In the genomic region with DNA sequence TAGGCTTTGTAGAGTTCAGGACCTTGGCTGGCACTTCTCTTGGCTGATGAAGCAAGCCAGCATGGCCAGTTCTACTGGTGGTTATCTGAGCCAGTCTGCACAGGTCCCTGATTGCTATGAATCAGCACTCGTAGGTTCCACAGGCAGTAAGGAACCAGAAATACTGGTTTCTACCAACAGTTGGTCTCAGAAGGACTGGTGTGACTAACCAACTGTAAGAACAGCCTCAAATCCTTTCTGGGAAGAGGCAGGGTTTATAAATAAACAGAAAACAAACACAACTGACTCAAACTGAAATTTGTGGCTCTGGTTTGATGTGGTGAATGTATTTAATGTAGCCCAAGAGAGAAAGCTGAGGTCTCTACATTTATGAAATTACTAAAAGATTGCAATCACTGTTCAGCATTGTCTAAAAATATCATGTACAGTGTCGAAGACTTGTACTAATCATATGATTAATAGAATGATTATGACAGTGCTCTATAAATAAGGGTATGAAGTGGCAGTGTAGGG, we compare ENCODE assay signal across 7 cellular contexts. TPM values are rescaled to one million over a fixed set of nuclear protein-coding genes. Genes with fewer than 3 reads are reported as not detected.
DNase-seq lines count a peak whose midpoint lies in the region; ATAC-seq, FAIRE-seq and TF ChIP-seq lines count a peak whose summit lies in the region.

No MANE protein-coding gene starts in this region.

- dilution Hi-C loops in IMR-90 (cut with HindIII; ENCODE audit: low sequenced_read_pairs, unreplicated experiment), result no loop called here

- H3K36me3 Mint-ChIP-seq in activated T-cell treated with anti-CD3 and anti-CD28 coated beads, Interleukin-2, amount 50 U/mL, for 72 hours (ENCODE audit: insufficient read depth in 2 of 2), result no peaks in the 10 kb centered on the region

- intact Hi-C loops in IMR-90 (cut with micrococcal nuclease), result no loop called here
- intact Hi-C loops in left colon (cut with DNase I, micrococcal nuclease), result no loop called here

- H3K56ac ChIP-seq in IMR-90 (ENCODE audit: extremely low read depth, insufficient read depth, low read length), result no peak overlapping the region

- in situ Hi-C loops in IMR-90 (cut with MboI; ENCODE audit: low sequenced_read_pairs), result no loop called here

- no peak overlapping the region for H3K9ac ChIP-seq in IMR-90 (ENCODE audit: low read depth, low read length)

- peaks cover 5% of the 10 kb centered on the region; the same call in 1 of the 2 replicates for H3K9me1 ChIP-seq in IMR-90 (ENCODE audit: insufficient read depth, low read length)

- H3K27me3 ChIP-seq in IMR-90 (ENCODE audit: control insufficient read depth, insufficient read depth, low read length) (no peaks in the 10 kb centered on the region; the same call in 1 of the 2 replicates), WERI-Rb-1 (ENCODE audit: insufficient read depth, low read depth, severe bottlenecking) (no peaks in the 10 kb centered on the region)

- H4K5ac ChIP-seq in IMR-90 (ENCODE audit: low read depth, low read length), result no peak overlapping the region

- no peak overlapping the region for H2AK9ac ChIP-seq in IMR-90 (replicated peaks; ENCODE audit: low read depth, low read length, poor library complexity)

- H3K4me3 ChIP-seq in IMR-90 (ENCODE audit: insufficient read depth, low read depth, low read length), result no peak overlapping the region
- H3K4me3 ChIP-seq in WERI-Rb-1 (ENCODE audit: low read depth, low read length), result no peak overlapping the region

- H3K4me1 ChIP-seq in IMR-90 (ENCODE audit: control insufficient read depth, insufficient read depth, low read length), result peaks cover 4% of the 10 kb centered on the region

- no peak overlapping the region for H2AK5ac ChIP-seq in IMR-90 (ENCODE audit: low read depth, low read length)

- peak; percentile 89 for ATAC-seq in GM18505 (IDR thresholded peaks at IDR 0.05; ENCODE audit: unreplicated experiment)
- peak; percentile 98 for ATAC-seq in GM21717 (IDR thresholded peaks at IDR 0.05; ENCODE audit: unreplicated experiment)
- ATAC-seq in IMR-90 (ENCODE audit: low read depth), result peak; percentile 88
- ATAC-seq in activated T-cell treated with anti-CD3 and anti-CD28 coated beads, Interleukin-2, amount 50 U/mL, for 72 hours (replicated peaks in 1 of 2), result peak; percentile 92
- peak; percentile 91 for ATAC-seq in left colon

- no peak overlapping the region for H3K14ac ChIP-seq in IMR-90 (replicated peaks; ENCODE audit: low read depth, low read length)

- H2AFZ ChIP-seq in IMR-90 (replicated peaks; ENCODE audit: low read length, poor library complexity), result no peak overlapping the region

- DNase-seq in IMR-90 (peak; percentile 84), left colon (peak; percentile 67 to 85), WERI-Rb-1 (no peak), HTR-8/SVneo (ENCODE audit: insufficient read length, low spot score) (no peak)
- peak; percentile 67 to 69 for DNase-seq in activated T-cell treated with anti-CD3 and anti-CD28 coated beads, Interleukin-2, amount 50 U/mL, for 72 hours

- no peak overlapping the region for H3K4me2 ChIP-seq in IMR-90 (ENCODE audit: low read depth, low read length)

- H3K36me3 ChIP-seq in IMR-90 (ENCODE audit: control insufficient read depth, insufficient read depth, low read length) (no peaks in the 10 kb centered on the region), WERI-Rb-1 (no peaks in the 10 kb centered on the region)

- H3K4ac ChIP-seq in IMR-90 (ENCODE audit: low read depth, low read length), result no peak overlapping the region

- peak overlapping the region; percentile 64 for H3K27ac Mint-ChIP-seq in activated T-cell treated with anti-CD3 and anti-CD28 coated beads, Interleukin-2, amount 50 U/mL, for 72 hours

- no peak overlapping the region for H3K23ac ChIP-seq in IMR-90 (ENCODE audit: low read depth, low read length)

- CTCF ChIA-PET in IMR-90 (lab: Yijun Ruan, JAX), result no interaction called here

- H2BK5ac ChIP-seq in IMR-90 (ENCODE audit: low read depth, low read length, poor library complexity, severe bottlenecking), result no peak overlapping the region

- no peak overlapping the region for H4K91ac ChIP-seq in IMR-90 (ENCODE audit: insufficient read depth, low read depth, low read length)

- H3K9me3 Mint-ChIP-seq in activated T-cell treated with anti-CD3 and anti-CD28 coated beads, Interleukin-2, amount 50 U/mL, for 72 hours, result peaks cover 0 to 3% of the 10 kb centered on the region in 2 donors

- no peak overlapping the region for H3K18ac ChIP-seq in IMR-90 (ENCODE audit: low read depth, low read length)

- H3K4me3 Mint-ChIP-seq in activated T-cell treated with anti-CD3 and anti-CD28 coated beads, Interleukin-2, amount 50 U/mL, for 72 hours, result peak overlapping the region in 1 of 2 donors; percentile 81

- no TSS peak for BruUV-seq in IMR-90 (replicated peaks; lab: Mats Ljungman, UMichigan)

- no peak overlapping the region for H3K27ac ChIP-seq in IMR-90 (ENCODE audit: insufficient read depth, low read length)
- H3K27ac ChIP-seq in WERI-Rb-1, result no peak overlapping the region

- TF ChIP-seq POLR2A in GM18505 (IDR thresholded peaks at IDR 0.05; ENCODE audit: borderline replicate concordance, extremely low read depth, insufficient read depth, insufficient read length) (no peak), IMR-90 (IDR thresholded peaks at IDR 0.05; ENCODE audit: low read depth, low read length) (no peak)

- H3K27me3 Mint-ChIP-seq in activated T-cell treated with anti-CD3 and anti-CD28 coated beads, Interleukin-2, amount 50 U/mL, for 72 hours (ENCODE audit: low read depth), result peaks cover 9% of the 10 kb centered on the region

- H3K79me1 ChIP-seq in IMR-90 (ENCODE audit: low read depth in 1 of 2, low read length in 2 of 2), result no peaks in the 10 kb centered on the region

- 33% methylated on average over 1 of the region's 2 CpGs; no CpG with 5 or more reads in 1 of the 2 experiments for WGBS in IMR-90 (ENCODE audit: extremely low coverage in 2 of 2, insufficient read length in 1 of 2), 2 experiments

- no peak for TF ChIP-seq RAD21 in IMR-90 (IDR thresholded peaks at IDR 0.05; ENCODE audit: low read length)

- H4K20me1 ChIP-seq in IMR-90 (ENCODE audit: insufficient read depth, low read length), result no peaks in the 10 kb centered on the region

- H3K9me3 ChIP-seq in IMR-90 (ENCODE audit: control insufficient read depth, insufficient read depth, low read length) (no peaks in the 10 kb centered on the region), WERI-Rb-1 (ENCODE audit: severe bottlenecking) (no peaks in the 10 kb centered on the region)

- TF ChIP-seq CTCF in IMR-90 (conservative IDR thresholded peaks at IDR 0.05; ENCODE audit: low read depth, low read length), result no peak
- no peak for TF ChIP-seq CTCF in WERI-Rb-1 (IDR thresholded peaks at IDR 0.05; ENCODE audit: low read depth, low read length)

- POLR2A ChIA-PET in IMR-90 (lab: Charles Lee; ENCODE audit: unreplicated experiment), result interaction anchor here (0.7 kb wide), 1 partner anchor 13 kb away, joined by 3 read pairs; no protein-coding TSS in a partner anchor

- FAIRE-seq in HTR-8/SVneo (lab: Jason Lieb, UNC), result no peak

- no peak overlapping the region for H2BK120ac ChIP-seq in IMR-90 (ENCODE audit: low read depth, low read length)

- no peak overlapping the region for H4K8ac ChIP-seq in IMR-90 (ENCODE audit: low read depth in 2 of 2, low read length in 2 of 2)

- no peak overlapping the region for H2BK15ac ChIP-seq in IMR-90 (ENCODE audit: low read depth, low read length)

- H3K4me1 Mint-ChIP-seq in activated T-cell treated with anti-CD3 and anti-CD28 coated beads, Interleukin-2, amount 50 U/mL, for 72 hours (ENCODE audit: low read depth), result peaks cover 30% of the 10 kb centered on the region

- H2BK20ac ChIP-seq in IMR-90 (ENCODE audit: low read depth, low read length), result no peak overlapping the region

TF ChIP-seq in IMR-90, 13 proteins besides CTCF, POLR2A, EP300 and RAD21:
- TF ChIP-seq CEBPB (IDR thresholded peaks at IDR 0.05; ENCODE audit: low read depth, low read length) (peak; percentile 56; the same call in 1 of the 2 replicates), NFE2L2 (IDR thresholded peaks at IDR 0.05; ENCODE audit: low read depth, low read length) (peak; percentile 35; the same call in 1 of the 2 replicates), SMC3 (IDR thresholded peaks at IDR 0.05; ENCODE audit: low read depth, low read length) (peak; percentile 18; the same call in 1 of the 2 replicates), FOS (IDR thresholded peaks at IDR 0.05; ENCODE audit: low read depth, low read length) (no peak)

RNA-seq across cellular contexts. Expression of a gene that starts 44.1 kb away (rescaled TPM):
- total RNA-seq in IMR-90 (2012; rRNA removed), result 13.1 and 15.1 TPM in 2 replicates
- polyA plus RNA-seq in IMR-90 (2012; rRNA removed), result 5.2 and 7.5 TPM in 2 replicates
- 3.1 and 5.5 TPM in 2 replicates for polyA plus RNA-seq in IMR-90 (2012; cell fraction: cytosol; rRNA removed)
- 4.1 and 12.6 TPM in 2 replicates for polyA plus RNA-seq in IMR-90 (2012; cell fraction: nucleus; rRNA removed; ENCODE audit: low replicate concordance)
- 1 to 10 TPM; 3.7 to 6.0 TPM for total RNA-seq in activated T-cell treated with anti-CD3 and anti-CD28 coated beads, Interleukin-2, amount 50 U/mL, for 72 hours
- total RNA-seq in left colon, result 10 to 100 TPM; 47.4 to 55.1 TPM

Comparison
In these comparisons a context has a peak if more than half of its experiments do, and no peak if none do; other contexts are left out.
1. DNase-seq: peak in IMR-90 (single experiment), activated T-cell treated with anti-CD3 and anti-CD28 coated beads, Interleukin-2, amount 50 U/mL, for 72 hours (2 of 2) and left colon (2 of 2); none in WERI-Rb-1 (single experiment) and HTR-8/SVneo (single experiment).
2. Peak in every context shown above with its lines, with median percentiles within 50 percentile points of each other: ATAC-seq.